ENCODE assay signal across 1 cellular context in the genomic region with DNA sequence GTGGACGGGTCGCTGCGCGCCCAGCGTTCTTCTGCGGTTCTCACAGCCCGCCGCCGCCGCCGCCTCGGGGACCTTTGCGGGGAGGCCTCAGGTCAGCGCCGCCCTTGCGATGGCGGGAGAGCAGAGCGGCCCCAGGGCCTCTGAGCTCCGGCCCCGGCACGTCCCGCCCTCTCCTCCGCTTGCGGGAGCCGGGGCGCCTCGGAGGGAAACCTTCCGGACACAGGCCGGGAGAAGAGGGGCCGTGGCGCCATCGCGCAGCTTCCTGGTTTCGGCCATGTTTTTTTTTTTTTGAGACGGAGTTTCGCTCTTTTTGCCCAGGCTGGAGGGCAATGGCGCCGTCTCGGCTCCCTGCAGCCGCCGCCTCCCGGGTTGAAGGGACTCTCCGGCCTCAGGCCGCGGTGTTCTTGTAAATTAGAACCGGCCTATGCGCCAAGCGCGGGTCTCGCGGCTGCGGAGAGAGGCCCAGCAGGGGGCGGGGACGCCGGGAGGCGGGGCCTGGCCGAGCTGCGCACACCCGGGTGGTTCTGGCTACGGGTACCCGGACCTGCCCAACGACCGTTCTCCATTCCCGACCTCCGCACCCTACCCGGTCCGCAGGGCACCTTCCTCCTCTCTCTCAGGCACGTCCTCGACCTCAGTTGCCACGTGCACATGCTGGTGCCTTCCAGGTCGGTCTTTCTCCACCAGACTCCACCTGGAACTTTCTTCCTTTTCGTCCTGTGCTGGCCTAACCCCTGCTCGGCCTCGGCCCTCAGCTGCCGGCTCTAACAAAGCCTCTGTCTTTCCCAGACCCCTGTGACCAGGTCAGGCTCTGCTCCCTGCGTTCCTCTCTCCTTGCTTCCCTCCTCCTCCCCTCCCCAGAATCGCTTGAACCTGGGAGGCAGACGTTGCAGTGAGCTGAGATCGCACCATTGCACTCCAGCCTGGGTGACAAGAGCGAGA.
TF ChIP-seq lines count a peak whose summit lies in the region.

No MANE protein-coding gene starts in this region.

TF ChIP-seq in K562, 482 proteins besides CTCF, POLR2A, EP300 and RAD21 (continued from another document and continues in another):
- TF ChIP-seq, protein P1, sequence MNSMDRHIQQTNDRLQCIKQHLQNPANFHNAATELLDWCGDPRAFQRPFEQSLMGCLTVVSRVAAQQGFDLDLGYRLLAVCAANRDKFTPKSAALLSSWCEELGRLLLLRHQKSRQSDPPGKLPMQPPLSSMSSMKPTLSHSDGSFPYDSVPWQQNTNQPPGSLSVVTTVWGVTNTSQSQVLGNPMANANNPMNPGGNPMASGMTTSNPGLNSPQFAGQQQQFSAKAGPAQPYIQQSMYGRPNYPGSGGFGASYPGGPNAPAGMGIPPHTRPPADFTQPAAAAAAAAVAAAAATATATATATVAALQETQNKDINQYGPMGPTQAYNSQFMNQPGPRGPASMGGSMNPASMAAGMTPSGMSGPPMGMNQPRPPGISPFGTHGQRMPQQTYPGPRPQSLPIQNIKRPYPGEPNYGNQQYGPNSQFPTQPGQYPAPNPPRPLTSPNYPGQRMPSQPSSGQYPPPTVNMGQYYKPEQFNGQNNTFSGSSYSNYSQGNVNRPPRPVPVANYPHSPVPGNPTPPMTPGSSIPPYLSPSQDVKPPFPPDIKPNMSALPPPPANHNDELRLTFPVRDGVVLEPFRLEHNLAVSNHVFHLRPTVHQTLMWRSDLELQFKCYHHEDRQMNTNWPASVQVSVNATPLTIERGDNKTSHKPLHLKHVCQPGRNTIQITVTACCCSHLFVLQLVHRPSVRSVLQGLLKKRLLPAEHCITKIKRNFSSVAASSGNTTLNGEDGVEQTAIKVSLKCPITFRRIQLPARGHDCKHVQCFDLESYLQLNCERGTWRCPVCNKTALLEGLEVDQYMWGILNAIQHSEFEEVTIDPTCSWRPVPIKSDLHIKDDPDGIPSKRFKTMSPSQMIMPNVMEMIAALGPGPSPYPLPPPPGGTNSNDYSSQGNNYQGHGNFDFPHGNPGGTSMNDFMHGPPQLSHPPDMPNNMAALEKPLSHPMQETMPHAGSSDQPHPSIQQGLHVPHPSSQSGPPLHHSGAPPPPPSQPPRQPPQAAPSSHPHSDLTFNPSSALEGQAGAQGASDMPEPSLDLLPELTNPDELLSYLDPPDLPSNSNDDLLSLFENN (IDR thresholded peaks at IDR 0.05; ENCODE audit: low read depth in 2 of 2, low read length in 2 of 2): 0 out of 4 replicates have a peak, but pooled peaks of 1 of the 2 experiments have one; percentile 31
- TF ChIP-seq SIN3B (IDR thresholded peaks at IDR 0.05; ENCODE audit: low read depth): no peak
- TF ChIP-seq POLR2AphosphoS2 (IDR thresholded peaks at IDR 0.05; ENCODE audit: low read length): peak; percentile 63; the same call in 1 of the 2 replicates
- no peak for TF ChIP-seq ZNF586 (CRISPR knock-in tag; conservative IDR thresholded peaks at IDR 0.05)
- peak; percentile 56 for TF ChIP-seq CCNT2 (IDR thresholded peaks at IDR 0.05; ENCODE audit: borderline replicate concordance, extremely low read depth, insufficient read length, low read depth, low read length)
- TF ChIP-seq, protein P2, sequence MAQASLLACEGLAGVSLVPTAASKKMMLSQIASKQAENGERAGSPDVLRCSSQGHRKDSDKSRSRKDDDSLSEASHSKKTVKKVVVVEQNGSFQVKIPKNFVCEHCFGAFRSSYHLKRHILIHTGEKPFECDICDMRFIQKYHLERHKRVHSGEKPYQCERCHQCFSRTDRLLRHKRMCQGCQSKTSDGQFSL (CRISPR knock-in tag; IDR thresholded peaks at IDR 0.05): no peak
- TF ChIP-seq, protein P2 (tag; IDR thresholded peaks at IDR 0.05): no peak
- TF ChIP-seq CBX5 (IDR thresholded peaks at IDR 0.05; ENCODE audit: borderline replicate concordance, low read depth): no peak
- TF ChIP-seq YY1 (IDR thresholded peaks at IDR 0.05; ENCODE audit: borderline replicate concordance in 1 of 3, control insufficient read depth in 1 of 3, extremely low read depth in 1 of 3, insufficient read depth in 3 of 3, insufficient read length in 1 of 3, insufficient replicate concordance in 2 of 3, low read depth in 1 of 3, low read length in 2 of 3): peak; percentile 63 to 91 (median 85)
- TF ChIP-seq, protein P3, sequence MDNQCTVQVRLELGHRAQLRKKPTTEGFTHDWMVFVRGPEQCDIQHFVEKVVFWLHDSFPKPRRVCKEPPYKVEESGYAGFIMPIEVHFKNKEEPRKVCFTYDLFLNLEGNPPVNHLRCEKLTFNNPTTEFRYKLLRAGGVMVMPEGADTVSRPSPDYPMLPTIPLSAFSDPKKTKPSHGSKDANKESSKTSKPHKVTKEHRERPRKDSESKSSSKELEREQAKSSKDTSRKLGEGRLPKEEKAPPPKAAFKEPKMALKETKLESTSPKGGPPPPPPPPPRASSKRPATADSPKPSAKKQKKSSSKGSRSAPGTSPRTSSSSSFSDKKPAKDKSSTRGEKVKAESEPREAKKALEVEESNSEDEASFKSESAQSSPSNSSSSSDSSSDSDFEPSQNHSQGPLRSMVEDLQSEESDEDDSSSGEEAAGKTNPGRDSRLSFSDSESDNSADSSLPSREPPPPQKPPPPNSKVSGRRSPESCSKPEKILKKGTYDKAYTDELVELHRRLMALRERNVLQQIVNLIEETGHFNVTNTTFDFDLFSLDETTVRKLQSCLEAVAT (IDR thresholded peaks at IDR 0.05): 0 out of 4 replicates have a peak, but pooled peaks of 1 of the 2 experiments have one; percentile 33
- no peak for TF ChIP-seq ILF3 (IDR thresholded peaks at IDR 0.05; ENCODE audit: borderline replicate concordance)
- 0 out of 2 replicates have a peak, but pooled peaks have one; percentile 14 for TF ChIP-seq ZNF583 (CRISPR knock-in tag; IDR thresholded peaks at IDR 0.05)
- no peak for TF ChIP-seq SMAD2 (IDR thresholded peaks at IDR 0.05; ENCODE audit: low read depth, low read length)
- no peak for TF ChIP-seq SREBF1 (IDR thresholded peaks at IDR 0.05; ENCODE audit: borderline replicate concordance, low read depth, low read length)
- TF ChIP-seq ZNF707 (CRISPR knock-in tag; conservative IDR thresholded peaks at IDR 0.05): no peak
- TF ChIP-seq ZNF780A (CRISPR knock-in tag; IDR thresholded peaks at IDR 0.05): no peak
- no peak for TF ChIP-seq U2AF2 (optimal IDR thresholded peaks at IDR 0.05; ENCODE audit: low read depth, low read length)
- TF ChIP-seq, protein P4, sequence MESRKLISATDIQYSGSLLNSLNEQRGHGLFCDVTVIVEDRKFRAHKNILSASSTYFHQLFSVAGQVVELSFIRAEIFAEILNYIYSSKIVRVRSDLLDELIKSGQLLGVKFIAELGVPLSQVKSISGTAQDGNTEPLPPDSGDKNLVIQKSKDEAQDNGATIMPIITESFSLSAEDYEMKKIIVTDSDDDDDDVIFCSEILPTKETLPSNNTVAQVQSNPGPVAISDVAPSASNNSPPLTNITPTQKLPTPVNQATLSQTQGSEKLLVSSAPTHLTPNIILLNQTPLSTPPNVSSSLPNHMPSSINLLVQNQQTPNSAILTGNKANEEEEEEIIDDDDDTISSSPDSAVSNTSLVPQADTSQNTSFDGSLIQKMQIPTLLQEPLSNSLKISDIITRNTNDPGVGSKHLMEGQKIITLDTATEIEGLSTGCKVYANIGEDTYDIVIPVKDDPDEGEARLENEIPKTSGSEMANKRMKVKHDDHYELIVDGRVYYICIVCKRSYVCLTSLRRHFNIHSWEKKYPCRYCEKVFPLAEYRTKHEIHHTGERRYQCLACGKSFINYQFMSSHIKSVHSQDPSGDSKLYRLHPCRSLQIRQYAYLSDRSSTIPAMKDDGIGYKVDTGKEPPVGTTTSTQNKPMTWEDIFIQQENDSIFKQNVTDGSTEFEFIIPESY (CRISPR knock-in tag; IDR thresholded peaks at IDR 0.05): no peak
- TF ChIP-seq SOX6 (IDR thresholded peaks at IDR 0.05): peak; percentile 6; the same call in 1 of the 2 replicates
- no peak for TF ChIP-seq NBN (IDR thresholded peaks at IDR 0.05; ENCODE audit: low read depth)
- no peak for TF ChIP-seq PTBP1 (IDR thresholded peaks at IDR 0.05; ENCODE audit: low read depth, low read length)
- TF ChIP-seq, protein P5, sequence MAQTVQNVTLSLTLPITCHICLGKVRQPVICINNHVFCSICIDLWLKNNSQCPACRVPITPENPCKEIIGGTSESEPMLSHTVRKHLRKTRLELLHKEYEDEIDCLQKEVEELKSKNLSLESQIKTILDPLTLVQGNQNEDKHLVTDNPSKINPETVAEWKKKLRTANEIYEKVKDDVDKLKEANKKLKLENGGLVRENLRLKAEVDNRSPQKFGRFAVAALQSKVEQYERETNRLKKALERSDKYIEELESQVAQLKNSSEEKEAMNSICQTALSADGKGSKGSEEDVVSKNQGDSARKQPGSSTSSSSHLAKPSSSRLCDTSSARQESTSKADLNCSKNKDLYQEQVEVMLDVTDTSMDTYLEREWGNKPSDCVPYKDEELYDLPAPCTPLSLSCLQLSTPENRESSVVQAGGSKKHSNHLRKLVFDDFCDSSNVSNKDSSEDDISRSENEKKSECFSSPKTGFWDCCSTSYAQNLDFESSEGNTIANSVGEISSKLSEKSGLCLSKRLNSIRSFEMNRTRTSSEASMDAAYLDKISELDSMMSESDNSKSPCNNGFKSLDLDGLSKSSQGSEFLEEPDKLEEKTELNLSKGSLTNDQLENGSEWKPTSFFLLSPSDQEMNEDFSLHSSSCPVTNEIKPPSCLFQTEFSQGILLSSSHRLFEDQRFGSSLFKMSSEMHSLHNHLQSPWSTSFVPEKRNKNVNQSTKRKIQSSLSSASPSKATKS (CRISPR knock-in tag; IDR thresholded peaks at IDR 0.05): no peak
- no peak for TF ChIP-seq SMAD1 (IDR thresholded peaks at IDR 0.05; ENCODE audit: low read depth, low read length, partially characterized antibody)
- TF ChIP-seq KDM5B (IDR thresholded peaks at IDR 0.05; ENCODE audit: insufficient replicate concordance, low read depth, low read length): peak; percentile 42
- no peak for TF ChIP-seq COPS2 (conservative IDR thresholded peaks at IDR 0.05)
- no peak for TF ChIP-seq SIRT6 (IDR thresholded peaks at IDR 0.05; ENCODE audit: low read depth, low read length)
- TF ChIP-seq, protein P6, sequence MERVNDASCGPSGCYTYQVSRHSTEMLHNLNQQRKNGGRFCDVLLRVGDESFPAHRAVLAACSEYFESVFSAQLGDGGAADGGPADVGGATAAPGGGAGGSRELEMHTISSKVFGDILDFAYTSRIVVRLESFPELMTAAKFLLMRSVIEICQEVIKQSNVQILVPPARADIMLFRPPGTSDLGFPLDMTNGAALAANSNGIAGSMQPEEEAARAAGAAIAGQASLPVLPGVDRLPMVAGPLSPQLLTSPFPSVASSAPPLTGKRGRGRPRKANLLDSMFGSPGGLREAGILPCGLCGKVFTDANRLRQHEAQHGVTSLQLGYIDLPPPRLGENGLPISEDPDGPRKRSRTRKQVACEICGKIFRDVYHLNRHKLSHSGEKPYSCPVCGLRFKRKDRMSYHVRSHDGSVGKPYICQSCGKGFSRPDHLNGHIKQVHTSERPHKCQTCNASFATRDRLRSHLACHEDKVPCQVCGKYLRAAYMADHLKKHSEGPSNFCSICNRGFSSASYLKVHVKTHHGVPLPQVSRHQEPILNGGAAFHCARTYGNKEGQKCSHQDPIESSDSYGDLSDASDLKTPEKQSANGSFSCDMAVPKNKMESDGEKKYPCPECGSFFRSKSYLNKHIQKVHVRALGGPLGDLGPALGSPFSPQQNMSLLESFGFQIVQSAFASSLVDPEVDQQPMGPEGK (CRISPR knock-in tag; IDR thresholded peaks at IDR 0.05; ENCODE audit: borderline replicate concordance): no peak
- 0 out of 2 replicates have a peak, but pooled peaks have one; percentile 31 for TF ChIP-seq FOSL1 (tag; conservative IDR thresholded peaks at IDR 0.05)
- TF ChIP-seq MTF1 (CRISPR knock-in tag; IDR thresholded peaks at IDR 0.05; ENCODE audit: borderline replicate concordance): no peak
- TF ChIP-seq PCBP1 (IDR thresholded peaks at IDR 0.05; ENCODE audit: low read depth, low read length, poor library complexity, severe bottlenecking): peak; percentile 58
- TF ChIP-seq MECOM (CRISPR knock-in tag; IDR thresholded peaks at IDR 0.05): no peak
- TF ChIP-seq ZNF133 (CRISPR knock-in tag; IDR thresholded peaks at IDR 0.05): no peak
- TF ChIP-seq ZNF146 (CRISPR knock-in tag; IDR thresholded peaks at IDR 0.05; ENCODE audit: unreplicated experiment): no peak
- TF ChIP-seq RB1 (IDR thresholded peaks at IDR 0.05; ENCODE audit: low read depth): no peak; the same call in 1 of the 2 replicates
- TF ChIP-seq SMARCA5 (IDR thresholded peaks at IDR 0.05): no peak
- no peak for TF ChIP-seq EGR1 (conservative IDR thresholded peaks at IDR 0.05)
- TF ChIP-seq KDM2B (CRISPR knock-in tag; IDR thresholded peaks at IDR 0.05): no peak; the same call in 1 of the 2 replicates
- TF ChIP-seq SAFB (IDR thresholded peaks at IDR 0.05; ENCODE audit: borderline replicate concordance, low read depth, low read length): no peak
- TF ChIP-seq ZNF24 (IDR thresholded peaks at IDR 0.05): no peak
- no peak for TF ChIP-seq MXI1 (IDR thresholded peaks at IDR 0.05; ENCODE audit: low read depth, low read length)
- TF ChIP-seq ASH1L (IDR thresholded peaks at IDR 0.05; ENCODE audit: borderline replicate concordance, low read depth, partially characterized antibody): no peak
- TF ChIP-seq SETDB1 (IDR thresholded peaks at IDR 0.05; ENCODE audit: low read length): no peak
- TF ChIP-seq HDAC8 (tag; IDR thresholded peaks at IDR 0.05): no peak
- peak; percentile 40; the same call in 1 of the 2 replicates for TF ChIP-seq HCFC1 (IDR thresholded peaks at IDR 0.05; ENCODE audit: low read depth, low read length)
- TF ChIP-seq, protein P7, sequence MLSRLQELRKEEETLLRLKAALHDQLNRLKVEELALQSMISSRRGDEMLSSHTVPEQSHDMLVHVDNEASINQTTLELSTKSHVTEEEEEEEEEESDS (CRISPR knock-in tag; IDR thresholded peaks at IDR 0.05): no peak
- no peak for TF ChIP-seq NEUROD1 (IDR thresholded peaks at IDR 0.05; ENCODE audit: borderline replicate concordance, low read depth, low read length, partially characterized antibody)
- TF ChIP-seq GABPB1 (CRISPR knock-in tag; IDR thresholded peaks at IDR 0.05): peak; percentile 76
- TF ChIP-seq MCM3 (IDR thresholded peaks at IDR 0.05): no peak
- TF ChIP-seq NFRKB (IDR thresholded peaks at IDR 0.05; ENCODE audit: low read depth): peak; percentile 88
- TF ChIP-seq, protein P8, sequence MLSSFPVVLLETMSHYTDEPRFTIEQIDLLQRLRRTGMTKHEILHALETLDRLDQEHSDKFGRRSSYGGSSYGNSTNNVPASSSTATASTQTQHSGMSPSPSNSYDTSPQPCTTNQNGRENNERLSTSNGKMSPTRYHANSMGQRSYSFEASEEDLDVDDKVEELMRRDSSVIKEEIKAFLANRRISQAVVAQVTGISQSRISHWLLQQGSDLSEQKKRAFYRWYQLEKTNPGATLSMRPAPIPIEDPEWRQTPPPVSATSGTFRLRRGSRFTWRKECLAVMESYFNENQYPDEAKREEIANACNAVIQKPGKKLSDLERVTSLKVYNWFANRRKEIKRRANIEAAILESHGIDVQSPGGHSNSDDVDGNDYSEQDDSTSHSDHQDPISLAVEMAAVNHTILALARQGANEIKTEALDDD (IDR thresholded peaks at IDR 0.05): no peak
- TF ChIP-seq ZNF408 (CRISPR knock-in tag; IDR thresholded peaks at IDR 0.05; ENCODE audit: low read depth): no peak
- TF ChIP-seq SP2 (IDR thresholded peaks at IDR 0.05; ENCODE audit: extremely low read depth, low read depth, low read length, poor library complexity, severe bottlenecking): no peak
- TF ChIP-seq SREBF2 (CRISPR knock-in tag; IDR thresholded peaks at IDR 0.05): no peak
- TF ChIP-seq MAFF (IDR thresholded peaks at IDR 0.05; ENCODE audit: low read length): no peak
- no peak for TF ChIP-seq LEF1 (IDR thresholded peaks at IDR 0.05)
- TF ChIP-seq RCOR1 (IDR thresholded peaks at IDR 0.05; ENCODE audit: borderline replicate concordance in 1 of 2, low read depth in 2 of 2, low read length in 2 of 2): 0 out of 4 replicates have a peak, but pooled peaks of 1 of the 2 experiments have one; percentile 13
